In the genomic region with DNA sequence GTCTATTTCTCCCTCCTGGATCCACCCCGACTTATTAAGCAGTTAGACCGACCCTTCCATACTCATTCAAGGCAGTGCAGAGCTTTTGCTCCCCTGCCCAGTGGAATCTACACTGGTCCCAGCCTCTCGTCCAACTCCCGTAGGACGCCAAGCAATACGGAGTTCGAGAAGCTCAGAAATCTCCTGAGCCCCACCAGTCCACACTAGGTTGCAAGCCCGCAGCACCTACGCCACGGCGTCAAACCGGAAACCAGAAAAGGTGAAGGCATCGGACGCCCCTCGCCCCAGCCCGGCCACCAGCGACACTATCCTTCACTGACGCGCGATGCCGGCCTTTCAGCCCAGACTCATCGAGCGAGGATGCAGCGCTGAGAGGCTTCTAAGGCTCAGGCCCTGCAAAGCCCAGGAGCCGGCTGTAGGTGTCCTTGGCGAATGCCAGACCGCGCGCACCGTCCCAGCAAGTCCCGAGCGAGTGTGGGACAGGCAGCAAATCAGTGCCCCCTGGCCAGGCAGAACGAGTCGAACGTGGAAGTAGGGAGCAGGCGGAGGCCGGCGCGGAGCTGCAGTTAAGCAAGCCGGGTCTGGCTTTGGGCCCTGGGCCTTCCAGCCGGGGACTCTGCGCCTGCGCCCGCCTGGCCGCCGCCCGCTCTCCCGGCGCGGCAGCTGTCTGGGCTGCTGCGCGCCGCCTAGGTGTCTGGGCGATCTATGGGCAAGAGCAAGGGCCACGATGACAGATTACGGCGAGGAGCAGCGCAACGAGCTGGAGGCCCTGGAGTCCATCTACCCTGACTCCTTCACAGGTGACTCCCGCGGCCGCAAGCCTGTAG, we compare ENCODE assay signal across 8 cellular contexts. TPM values are rescaled to one million over a fixed set of nuclear protein-coding genes. Genes with fewer than 3 reads are reported as not detected.
DNase-seq lines count a peak whose midpoint lies in the region; ATAC-seq and TF ChIP-seq lines count a peak whose summit lies in the region.

A gene with protein sequence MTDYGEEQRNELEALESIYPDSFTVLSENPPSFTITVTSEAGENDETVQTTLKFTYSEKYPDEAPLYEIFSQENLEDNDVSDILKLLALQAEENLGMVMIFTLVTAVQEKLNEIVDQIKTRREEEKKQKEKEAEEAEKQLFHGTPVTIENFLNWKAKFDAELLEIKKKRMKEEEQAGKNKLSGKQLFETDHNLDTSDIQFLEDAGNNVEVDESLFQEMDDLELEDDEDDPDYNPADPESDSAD (plus strand): TSS at position 649 of the 827 bp plus-strand sequence. CDS start 79 bp downstream, at position 728.

- no peak for TF ChIP-seq RAD21 in Ishikawa (IDR thresholded peaks at IDR 0.05; ENCODE audit: low read depth)

- no peak for TF ChIP-seq EP300 in Ishikawa (IDR thresholded peaks at IDR 0.05; ENCODE audit: borderline replicate concordance)

- no peaks in the 10 kb centered on the region for H3K9me3 ChIP-seq in PC-3 (ENCODE audit: low read length)

- H3K9ac ChIP-seq in PC-3 (ENCODE audit: low read length), result peak within 1 kb of the TSS; percentile 95

- H3K9me2 ChIP-seq in PC-3 (replicated peaks; ENCODE audit: low read length), result no peaks in the 10 kb centered on the region

- ATAC-seq in GM21576 (IDR thresholded peaks at IDR 0.05; ENCODE audit: unreplicated experiment) (peak; percentile 96), PC-3 (peak; percentile 96)

- CTCF ChIA-PET in PC-3 (lab: Charles Lee), result no interaction called here

- 0 out of 2 replicates have a peak, but pooled peaks cover 3% of the 10 kb centered on the region for H4K20me1 ChIP-seq in PC-3 (ENCODE audit: low read length)

- no peak for TF ChIP-seq CTCF in PC-3 (conservative IDR thresholded peaks at IDR 0.05; ENCODE audit: low read depth, low read length)

- no peaks in the 10 kb centered on the region for H3K27me3 ChIP-seq in PC-3 (ENCODE audit: low read length)

- H3K4me1 ChIP-seq in PC-3 (ENCODE audit: insufficient read depth, low read length), result peaks cover 17% of the 10 kb centered on the region

- H3K4me3 ChIP-seq in PC-3 (ENCODE audit: low read length), result peak within 1 kb of the TSS; percentile 98

- BruUV-seq in PC-3 (replicated peaks; lab: Mats Ljungman, UMichigan), result no TSS peak

- no peaks in the 10 kb centered on the region for H3K36me3 ChIP-seq in PC-3 (ENCODE audit: low read depth, low read length)

- POLR2A ChIA-PET in PC-3 (lab: Charles Lee; ENCODE audit: unreplicated experiment), result interaction anchor here (0.5 to 0.6 kb wide), 2 partner anchors 294 to 316 kb away, joined by 3 to 4 read pairs; no protein-coding TSS in a partner anchor

- peak within 1 kb of the TSS; percentile 53 for H3K27ac ChIP-seq in PC-3 (ENCODE audit: low read length)
- H3K27ac ChIP-seq in epithelial cell of prostate, result peak within 1 kb of the TSS; percentile 85

- intact Hi-C loops in PC-3 (cut with micrococcal nuclease), result loop anchor here (2.0 kb wide), 1 partner anchor 46 kb away; a partner anchor contains a TSS

- H3K79me2 ChIP-seq in PC-3 (ENCODE audit: low read length), result peaks cover 59% of the 10 kb centered on the region

- H2AFZ ChIP-seq in PC-3 (ENCODE audit: low read length), result peak within 1 kb of the TSS; percentile 86

- no peaks in the 10 kb centered on the region for H3F3A ChIP-seq in PC-3 (ENCODE audit: low read length, unreplicated experiment)

- H3K4me2 ChIP-seq in PC-3 (ENCODE audit: low read length), result peak within 1 kb of the TSS; percentile 97

- DNase-seq in DMS153 treated with DMSO at 0.1 percent for 48 hours (lab: John Stamatoyannopoulos, UW; ENCODE audit: unreplicated experiment) (peak; percentile 93), PC-3 (peak; percentile 93), activated T-cell treated with anti-CD3 and anti-CD28 coated beads for 48 hours (ENCODE audit: low read depth) (peak; percentile 96), epithelial cell of prostate (ENCODE audit: low read depth, low spot score) (peak; percentile 99), mucosa of gallbladder (ENCODE audit: low spot score) (peak; percentile 99)
- peak; percentile 90 to 97 for DNase-seq in stimulated activated CD8-positive, alpha-beta memory T cell treated with anti-CD3 and anti-CD28 coated beads, Interleukin-4, amount 100 ng/mL, for 4 hours (ENCODE audit: low read depth in 2 of 2, low spot score in 1 of 2)

TF ChIP-seq in Ishikawa, 13 proteins besides CTCF, POLR2A, EP300 and RAD21:
- TF ChIP-seq, protein P1, sequence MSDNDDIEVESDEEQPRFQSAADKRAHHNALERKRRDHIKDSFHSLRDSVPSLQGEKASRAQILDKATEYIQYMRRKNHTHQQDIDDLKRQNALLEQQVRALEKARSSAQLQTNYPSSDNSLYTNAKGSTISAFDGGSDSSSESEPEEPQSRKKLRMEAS (IDR thresholded peaks at IDR 0.05), result peak; percentile 71
- TF ChIP-seq, protein P2, sequence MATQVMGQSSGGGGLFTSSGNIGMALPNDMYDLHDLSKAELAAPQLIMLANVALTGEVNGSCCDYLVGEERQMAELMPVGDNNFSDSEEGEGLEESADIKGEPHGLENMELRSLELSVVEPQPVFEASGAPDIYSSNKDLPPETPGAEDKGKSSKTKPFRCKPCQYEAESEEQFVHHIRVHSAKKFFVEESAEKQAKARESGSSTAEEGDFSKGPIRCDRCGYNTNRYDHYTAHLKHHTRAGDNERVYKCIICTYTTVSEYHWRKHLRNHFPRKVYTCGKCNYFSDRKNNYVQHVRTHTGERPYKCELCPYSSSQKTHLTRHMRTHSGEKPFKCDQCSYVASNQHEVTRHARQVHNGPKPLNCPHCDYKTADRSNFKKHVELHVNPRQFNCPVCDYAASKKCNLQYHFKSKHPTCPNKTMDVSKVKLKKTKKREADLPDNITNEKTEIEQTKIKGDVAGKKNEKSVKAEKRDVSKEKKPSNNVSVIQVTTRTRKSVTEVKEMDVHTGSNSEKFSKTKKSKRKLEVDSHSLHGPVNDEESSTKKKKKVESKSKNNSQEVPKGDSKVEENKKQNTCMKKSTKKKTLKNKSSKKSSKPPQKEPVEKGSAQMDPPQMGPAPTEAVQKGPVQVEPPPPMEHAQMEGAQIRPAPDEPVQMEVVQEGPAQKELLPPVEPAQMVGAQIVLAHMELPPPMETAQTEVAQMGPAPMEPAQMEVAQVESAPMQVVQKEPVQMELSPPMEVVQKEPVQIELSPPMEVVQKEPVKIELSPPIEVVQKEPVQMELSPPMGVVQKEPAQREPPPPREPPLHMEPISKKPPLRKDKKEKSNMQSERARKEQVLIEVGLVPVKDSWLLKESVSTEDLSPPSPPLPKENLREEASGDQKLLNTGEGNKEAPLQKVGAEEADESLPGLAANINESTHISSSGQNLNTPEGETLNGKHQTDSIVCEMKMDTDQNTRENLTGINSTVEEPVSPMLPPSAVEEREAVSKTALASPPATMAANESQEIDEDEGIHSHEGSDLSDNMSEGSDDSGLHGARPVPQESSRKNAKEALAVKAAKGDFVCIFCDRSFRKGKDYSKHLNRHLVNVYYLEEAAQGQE (IDR thresholded peaks at IDR 0.05; ENCODE audit: low read depth), result no peak
- TF ChIP-seq TCF12 (IDR thresholded peaks at IDR 0.05; ENCODE audit: low read depth) (peak; percentile 76; the same call in 1 of the 2 replicates), CEBPB (IDR thresholded peaks at IDR 0.05) (no peak), YY1 (IDR thresholded peaks at IDR 0.05; ENCODE audit: low read depth) (peak; percentile 74), CREB1 (IDR thresholded peaks at IDR 0.05; ENCODE audit: low read depth) (no peak), TAF1 (IDR thresholded peaks at IDR 0.05; ENCODE audit: low read depth) (peak; percentile 87), ZBTB7A (IDR thresholded peaks at IDR 0.05; ENCODE audit: low read depth) (no peak), FOXM1 (IDR thresholded peaks at IDR 0.05; ENCODE audit: borderline replicate concordance, low read depth) (peak; percentile 43; the same call in 1 of the 2 replicates), NFIC (IDR thresholded peaks at IDR 0.05) (peak; percentile 48; the same call in 1 of the 2 replicates), EGR1 (IDR thresholded peaks at IDR 0.05) (peak; percentile 37; the same call in 1 of the 2 replicates), TEAD4 (IDR thresholded peaks at IDR 0.05) (no peak; the same call in 1 of the 2 replicates)
- TF ChIP-seq, protein P3, sequence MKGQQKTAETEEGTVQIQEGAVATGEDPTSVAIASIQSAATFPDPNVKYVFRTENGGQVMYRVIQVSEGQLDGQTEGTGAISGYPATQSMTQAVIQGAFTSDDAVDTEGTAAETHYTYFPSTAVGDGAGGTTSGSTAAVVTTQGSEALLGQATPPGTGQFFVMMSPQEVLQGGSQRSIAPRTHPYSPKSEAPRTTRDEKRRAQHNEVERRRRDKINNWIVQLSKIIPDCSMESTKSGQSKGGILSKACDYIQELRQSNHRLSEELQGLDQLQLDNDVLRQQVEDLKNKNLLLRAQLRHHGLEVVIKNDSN (IDR thresholded peaks at IDR 0.05), result peak; percentile 24; the same call in 1 of the 2 replicates
TF ChIP-seq in Ishikawa: peak in this region for 8.

RNA-seq across cellular contexts. Expression of the gene that starts here (rescaled TPM):
- total RNA-seq in PC-3 (2014; rRNA removed) (18.4 and 24.6 TPM in 2 replicates), mucosa of gallbladder (35.1 TPM)

Comparison
In these comparisons a context has a peak if more than half of its experiments do, and no peak if none do; other contexts are left out.
1. Peak in every context shown above with its lines: DNase-seq, ATAC-seq, H3K4me3 ChIP-seq and H3K27ac ChIP-seq.